Comparison of ENCODE assay signal across 9 cellular contexts in the genomic region with DNA sequence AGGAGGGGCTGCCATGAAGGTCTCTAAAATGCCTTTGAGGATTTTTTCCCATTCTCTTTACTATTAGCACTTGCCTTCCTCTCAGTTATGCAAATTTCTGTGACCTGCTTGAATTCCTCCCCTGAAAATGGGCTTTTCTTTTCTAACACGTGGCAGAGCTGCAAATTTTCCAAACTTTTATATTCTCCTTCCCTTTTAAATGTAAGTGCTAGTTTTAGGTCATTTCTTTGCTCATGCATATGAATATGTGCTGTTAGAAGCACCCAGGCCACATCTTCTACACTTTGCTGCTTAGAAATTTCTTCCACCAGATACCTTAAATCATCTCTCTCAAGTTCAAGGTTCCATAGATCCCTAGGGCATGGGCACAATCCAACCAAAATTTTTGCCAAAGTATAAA. TPM values are rescaled to one million over a fixed set of nuclear protein-coding genes. Genes with fewer than 3 reads are reported as not detected.
"Had no signal": no experiment of that assay in that cellular context is flagged by ENCODE, and none has a peak within 500 bp of the region (broad histone marks: within the 10 kb centered on the region; RNA-seq: fewer than 3 reads in every experiment).

No MANE protein-coding gene starts in this region.

- ATAC-seq: GM12878 had no signal

- FAIRE-seq: G401.6, GM12878, GM12891, GM12892, GM18507, GM19239 had no signal

- DNase-seq: GDM1, GF-D8 had no signal

- H3K4me3 ChIP-seq: GM12878 had no signal

RNA-seq across cellular contexts. Expression of a gene that starts 11.8 kb away (rescaled TPM):
- total RNA-seq: G401, GM12878 had no signal
- polyA plus RNA-seq: GM12878 had no signal

RNA-seq across cellular contexts. Expression of a gene that starts 24.4 kb away (rescaled TPM):
- total RNA-seq: G401 had no signal

RNA-seq across cellular contexts. Expression of a gene that starts 45.4 kb away (rescaled TPM):
- total RNA-seq: G401 had no signal

RNA-seq across cellular contexts. Expression of a gene that starts 46.4 kb away (rescaled TPM):
- total RNA-seq: G401, GM12878 had no signal
- polyA plus RNA-seq: GM12878 had no signal
